ENCODE assay signal across 9 cellular contexts in genomic region chr19:913080-913748, GRCh38. TPM values are rescaled to one million over a fixed set of nuclear protein-coding genes. Genes with fewer than 3 reads are reported as not detected.
DNase-seq lines count a peak whose midpoint lies in the region; FAIRE-seq and TF ChIP-seq lines count a peak whose summit lies in the region.
"Had no signal": no experiment of that assay in that cellular context is flagged by ENCODE, and none has a peak within 500 bp of the region (broad histone marks: within the 10 kb centered on the region; RNA-seq: fewer than 3 reads in every experiment).

Gene R3HDM4 (minus strand): TSS chr19:913219. CDS start chr19:913157, 62 bp downstream.

- H3K4me1 Mint-ChIP-seq in astrocyte (ENCODE audit: low read depth, unreplicated experiment) = peaks cover 5% of the 10 kb centered on the region

- no peak for FAIRE-seq in astrocyte (lab: Jason Lieb, UNC)
- FAIRE-seq: G401.6 had no signal

- DNase-seq in NCI-H2171 treated with DMSO at 0.1 percent for 48 hours (lab: John Stamatoyannopoulos, UW) (peak; percentile 46), NCI-H2171 (lab: John Stamatoyannopoulos, UW) (no peak), HuH-7 (ENCODE audit: low spot score) (peak; percentile 78), T-helper 22 cell (ENCODE audit: low read depth) (peak; percentile 82), astrocyte (ENCODE audit: low read depth) (no peak), hepatic stellate cell (ENCODE audit: low spot score) (peak; percentile 95), putamen (ENCODE audit: low spot score) (peak; percentile 64), vagina (ENCODE audit: extremely low spot score in 2 of 2) (no peak)

- H3K27ac ChIP-seq in astrocyte (ENCODE audit: low read depth, low read length) (peak within 1 kb of the TSS; percentile 80), vagina (peak within 1 kb of the TSS; percentile 97)

- no peaks in the 10 kb centered on the region for H3K36me3 ChIP-seq in astrocyte (ENCODE audit: insufficient read depth, low read length)
- H3K36me3 ChIP-seq in vagina = no peaks in the 10 kb centered on the region

- intact Hi-C loops in vagina (cut with DNase I) = no loop called here

- H3K9me3 ChIP-seq in astrocyte (ENCODE audit: insufficient read depth, low read depth, low read length) (no peaks in the 10 kb centered on the region), vagina (no peaks in the 10 kb centered on the region)

- peaks cover 4% of the 10 kb centered on the region for H3K27me3 Mint-ChIP-seq in astrocyte (ENCODE audit: low read depth, unreplicated experiment)

- H3K9me3 Mint-ChIP-seq in astrocyte (ENCODE audit: unreplicated experiment) = no peaks in the 10 kb centered on the region

- H3K79me2 ChIP-seq in astrocyte (ENCODE audit: insufficient read depth, low read length) = peaks cover 28% of the 10 kb centered on the region

- H3K4me3 Mint-ChIP-seq in astrocyte (ENCODE audit: unreplicated experiment) = peak within 1 kb of the TSS; percentile 84

- H3K4me1 ChIP-seq in astrocyte (ENCODE audit: insufficient read depth, low read length) (peaks cover 21% of the 10 kb centered on the region), vagina (peaks cover 35% of the 10 kb centered on the region)

- TF ChIP-seq CTCF in astrocyte (IDR thresholded peaks at IDR 0.05; ENCODE audit: insufficient read depth, low read depth, low read length) (no peak), vagina (IDR thresholded peaks at IDR 0.05) (no peak)

- peak in 1 of 2 donors; percentile 56 for TF ChIP-seq POLR2A in vagina (IDR thresholded peaks at IDR 0.05)

- H4K20me1 ChIP-seq in astrocyte (ENCODE audit: insufficient read depth, low read length) = peaks cover 22% of the 10 kb centered on the region

- H3K27me3 ChIP-seq in astrocyte (ENCODE audit: insufficient read depth, low read length) = peaks cover 8% of the 10 kb centered on the region
- H3K27me3 ChIP-seq in vagina = peaks cover 10% of the 10 kb centered on the region

- H3K9ac ChIP-seq in astrocyte (ENCODE audit: low read length) = peak within 1 kb of the TSS; percentile 88

- peak within 1 kb of the TSS; percentile 93 for H2AFZ ChIP-seq in astrocyte (ENCODE audit: low read depth, low read length)

- peak within 1 kb of the TSS; percentile 53 for H3K27ac Mint-ChIP-seq in astrocyte (ENCODE audit: unreplicated experiment)

- H3K4me3 ChIP-seq in astrocyte (ENCODE audit: insufficient read depth, low read depth, low read length) (peak within 1 kb of the TSS; percentile 68), vagina (peak within 1 kb of the TSS; percentile 75 to 92)

- H3K36me3 Mint-ChIP-seq in astrocyte (ENCODE audit: low read depth, unreplicated experiment) = peaks cover 2% of the 10 kb centered on the region

- peak within 1 kb of the TSS; percentile 88 for H3K4me2 ChIP-seq in astrocyte (ENCODE audit: low read length)

RNA-seq across cellular contexts. Expression of gene R3HDM4, which starts in this region (rescaled TPM):
- total RNA-seq in astrocyte (57.9 and 60.0 TPM in 2 replicates), vagina (41.3 TPM)

Comparison
In these comparisons a context has a peak if more than half of its experiments do, and no peak if none do; other contexts are left out.
1. DNase-seq: peak in NCI-H2171 treated with DMSO at 0.1 percent for 48 hours (single experiment), HuH-7 (single experiment), T-helper 22 cell (single experiment), hepatic stellate cell (single experiment) and putamen (single experiment); none in NCI-H2171 (single experiment), astrocyte (single experiment) and vagina (0 of 2).